25 cellular contexts compared by ENCODE assay signal in genomic region chr12:117300131-117300530, GRCh38.
"Had no signal": no experiment of that assay in that cellular context is flagged by ENCODE, and none has a peak within 500 bp of the region (broad histone marks: within the 10 kb centered on the region; RNA-seq: fewer than 3 reads in every experiment).

No MANE protein-coding gene starts in this region.

- ATAC-seq: natural killer cell; psoas muscle; right lobe of liver; stimulated activated effector memory CD8-positive, alpha-beta T cell treated with anti-CD3 and anti-CD28 coated beads, Interleukin-12 subunit alpha, Interleukin-12 subunit beta, amount 100 ng/mL, for 72 hours had no signal

- H3K27ac ChIP-seq: hepatocyte, left ventricle myocardium inferior, neural progenitor cell, neutrophil, parathyroid adenoma, psoas muscle, right lobe of liver, skin epidermis, suprapubic skin, thoracic aorta, tibial nerve, uterus had no signal

- H3K9ac ChIP-seq: neural progenitor cell, parathyroid adenoma had no signal

- H3K4me3 ChIP-seq: hepatocyte, left ventricle myocardium inferior, lung, neural progenitor cell, psoas muscle, right lobe of liver, skin epidermis, suprapubic skin, thoracic aorta, tibial nerve, uterus had no signal

- H3K9me3 ChIP-seq: left ventricle myocardium inferior, neutrophil, psoas muscle, right lobe of liver, suprapubic skin, thoracic aorta, uterus had no signal

- H3K4me1 ChIP-seq: left ventricle myocardium inferior, neural progenitor cell, parathyroid adenoma, psoas muscle, right lobe of liver, tibial nerve, uterus had no signal

- H3K27me3 ChIP-seq: hepatocyte, neural progenitor cell, right lobe of liver, tibial nerve, uterus had no signal

- FAIRE-seq: keratinocyte had no signal

- DNase-seq: left ventricle myocardium inferior; mesendoderm; naive B cell; natural killer cell; nephron progenitor cell; occipital lobe; psoas muscle; right lobe of liver; stimulated activated CD4-positive, alpha-beta T cell treated with anti-CD3 and anti-CD28 coated beads, Interleukin-12 subunit alpha, Interleukin-12 subunit beta, amount 100 ng/mL, for 4 hours; stimulated activated CD4-positive, alpha-beta T cell treated with anti-CD3 and anti-CD28 coated beads, Interleukin-15, amount 100 ng/mL, for 24 hours; stimulated activated CD4-positive, alpha-beta T cell treated with anti-CD3 and anti-CD28 coated beads, Interleukin-2, amount 100 ng/mL, for 24 hours; stimulated activated CD4-positive, alpha-beta T cell treated with anti-CD3 and anti-CD28 coated beads, Interleukin-4, amount 100 ng/mL, for 1 hour; stimulated activated naive CD4-positive, alpha-beta T cell; uterus had no signal

- H3K36me3 ChIP-seq: left ventricle myocardium inferior, neural progenitor cell, neutrophil, right lobe of liver, suprapubic skin, thoracic aorta, tibial nerve, uterus had no signal
